ENCODE assay signal across 1 cellular context in the genomic region with DNA sequence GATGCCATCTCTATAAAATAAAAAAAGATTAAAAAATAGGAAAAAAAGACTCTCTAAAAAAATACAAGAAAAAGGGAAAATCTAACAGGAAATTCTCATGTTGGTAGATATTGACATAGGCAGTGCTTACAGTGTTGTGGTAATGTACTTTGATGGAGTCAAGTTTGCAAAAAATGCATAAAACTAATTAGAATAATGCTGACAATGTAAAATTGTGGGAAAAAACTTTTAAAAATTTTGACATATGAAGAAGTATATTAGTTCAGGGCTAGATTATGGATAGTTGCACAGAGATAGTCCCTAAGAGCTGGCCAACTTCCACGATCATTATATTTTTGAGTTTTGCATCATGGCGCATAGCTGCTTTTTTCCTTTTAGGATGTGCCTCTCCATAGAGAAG.
TF ChIP-seq lines count a peak whose summit lies in the region.

No MANE protein-coding gene starts in this region.

TF ChIP-seq in K562, 482 proteins besides CTCF, POLR2A, EP300 and RAD21 (continued from another document):
- no peak for TF ChIP-seq ZNF318 (IDR thresholded peaks at IDR 0.05; ENCODE audit: borderline replicate concordance in 1 of 2, low read depth in 1 of 2)
- TF ChIP-seq GATAD2A (IDR thresholded peaks at IDR 0.05): no peak
- peak; percentile 73 for TF ChIP-seq MAFF (IDR thresholded peaks at IDR 0.05; ENCODE audit: low read length)
- TF ChIP-seq C11orf30 (IDR thresholded peaks at IDR 0.05; ENCODE audit: low read depth): peak; percentile 76
- peak; percentile 86 for TF ChIP-seq ZNF316 (IDR thresholded peaks at IDR 0.05)
- peak; percentile 74 for TF ChIP-seq MAFG (tag; conservative IDR thresholded peaks at IDR 0.05)
- TF ChIP-seq MAFK (IDR thresholded peaks at IDR 0.05; ENCODE audit: low read length): peak; percentile 79
